8 cellular contexts compared by ENCODE assay signal in genomic region chr15:65818927-65819562, GRCh38. TPM values are rescaled to one million over a fixed set of nuclear protein-coding genes. Genes with fewer than 3 reads are reported as not detected.
A peak's percentile ranks its signal among the peaks of the same experiment; 100 is the strongest.
DNase-seq lines count a peak whose midpoint lies in the region; ATAC-seq and TF ChIP-seq lines count a peak whose summit lies in the region.

No MANE protein-coding gene starts in this region.

- POLR2A ChIA-PET in activated naive CD8-positive, alpha-beta T cell treated with anti-CD3 and anti-CD28 coated beads, Interleukin-2, amount 10 ng/mL, durations not matched to agents 7 days and 5 days (lab: Charles Lee) = interaction anchor here (0.5 to 4.9 kb wide), 11 partner anchors 8 to 537 kb away, joined by 3 to 84 read pairs (median 4); partner anchors contain the start of genes DENND4A and RAB11A
- POLR2A ChIA-PET in PC-9 (lab: Charles Lee; ENCODE audit: unreplicated experiment) = no interaction called here

- H3K36me3 Mint-ChIP-seq in CD14-positive monocyte (no peaks in the 10 kb centered on the region), progenitor cell of endocrine pancreas (ENCODE audit: insufficient read depth) (no peaks in the 10 kb centered on the region)
- H3K36me3 Mint-ChIP-seq in activated naive CD8-positive, alpha-beta T cell treated with anti-CD3 and anti-CD28 coated beads, Interleukin-2, amount 10 ng/mL, durations not matched to agents 7 days and 5 days = peaks cover 1% of the 10 kb centered on the region

- no peaks in the 10 kb centered on the region for H3K79me2 ChIP-seq in PC-9 (ENCODE audit: low read depth)

- peak; percentile 73 for ATAC-seq in GM19395 (IDR thresholded peaks at IDR 0.05; ENCODE audit: unreplicated experiment)
- ATAC-seq in HG03469 (IDR thresholded peaks at IDR 0.05; ENCODE audit: unreplicated experiment) = peak; percentile 59
- ATAC-seq in activated naive CD8-positive, alpha-beta T cell treated with anti-CD3 and anti-CD28 coated beads, Interleukin-2, amount 10 ng/mL, durations not matched to agents 7 days and 5 days (ENCODE audit: low read depth) = peak; percentile 85
- ATAC-seq in stimulated activated naive CD8-positive, alpha-beta T cell treated with anti-CD3 and anti-CD28 coated beads, Interleukin-15, amount 100 ng/mL, for 72 hours = peak; percentile 91

- intact Hi-C loops in CD14-positive monocyte (cut with micrococcal nuclease) (loop anchor here in 1 of 2 donors (2.0 kb wide), 2 partner anchors 14 to 26 kb away; partner anchors contain the start of gene DENND4A), PC-9 (cut with micrococcal nuclease; ENCODE audit: unreplicated experiment) (no loop called here)

- H3K27me3 Mint-ChIP-seq in CD14-positive monocyte (ENCODE audit: low read depth in 3 of 3) = peaks cover 0 to 4% (median 0%) of the 10 kb centered on the region in 3 donors
- no peaks in the 10 kb centered on the region for H3K27me3 Mint-ChIP-seq in activated naive CD8-positive, alpha-beta T cell treated with anti-CD3 and anti-CD28 coated beads, Interleukin-2, amount 10 ng/mL, durations not matched to agents 7 days and 5 days
- H3K27me3 Mint-ChIP-seq in stimulated activated naive CD8-positive, alpha-beta T cell treated with anti-CD3 and anti-CD28 coated beads, Interleukin-15, amount 100 ng/mL, for 72 hours = no peaks in the 10 kb centered on the region
- no peaks in the 10 kb centered on the region for H3K27me3 Mint-ChIP-seq in progenitor cell of endocrine pancreas

- H2AFZ ChIP-seq in PC-9 = no peak overlapping the region

- TF ChIP-seq CTCF in CD14-positive monocyte (IDR thresholded peaks at IDR 0.05) (no peak), PC-9 (conservative IDR thresholded peaks at IDR 0.05) (no peak), progenitor cell of endocrine pancreas (IDR thresholded peaks at IDR 0.05; ENCODE audit: unreplicated experiment) (no peak)

- no peaks in the 10 kb centered on the region for H3K27me3 ChIP-seq in PC-9 (ENCODE audit: insufficient read depth, low read depth)

- CTCF ChIA-PET in PC-9 (lab: Charles Lee) = no interaction called here

- DNase-seq in CD14-positive monocyte (ENCODE audit: low spot score) (no peak), PC-9 (no peak), NCI-H128 (lab: John Stamatoyannopoulos, UW; ENCODE audit: unreplicated experiment) (no peak), progenitor cell of endocrine pancreas (ENCODE audit: low spot score, unreplicated experiment) (no peak)
- DNase-seq in activated naive CD8-positive, alpha-beta T cell treated with anti-CD3 and anti-CD28 coated beads, Interleukin-2, amount 10 ng/mL, durations not matched to agents 7 days and 5 days = no peak
- no peak for DNase-seq in stimulated activated naive CD8-positive, alpha-beta T cell treated with anti-CD3 and anti-CD28 coated beads, Interleukin-15, amount 100 ng/mL, for 72 hours

- no peaks in the 10 kb centered on the region for H3K36me3 ChIP-seq in PC-9 (ENCODE audit: low read depth)

- H4K20me1 ChIP-seq in PC-9 (ENCODE audit: insufficient read depth) = no peaks in the 10 kb centered on the region

- no TSS peak for BruUV-seq in PC-9 (replicated peaks; lab: Mats Ljungman, UMichigan)

- H3K27ac ChIP-seq in PC-9 = no peak overlapping the region

- H3K4me3 Mint-ChIP-seq in CD14-positive monocyte = peak overlapping the region in 1 of 2 donors; percentile 70
- peak overlapping the region; percentile 66 for H3K4me3 Mint-ChIP-seq in activated naive CD8-positive, alpha-beta T cell treated with anti-CD3 and anti-CD28 coated beads, Interleukin-2, amount 10 ng/mL, durations not matched to agents 7 days and 5 days
- peak overlapping the region; percentile 79 to 80 for H3K4me3 Mint-ChIP-seq in stimulated activated naive CD8-positive, alpha-beta T cell treated with anti-CD3 and anti-CD28 coated beads, Interleukin-15, amount 100 ng/mL, for 72 hours
- H3K4me3 Mint-ChIP-seq in progenitor cell of endocrine pancreas (ENCODE audit: low read depth) = no peak overlapping the region

- peaks cover 32% of the 10 kb centered on the region for H3K4me1 Mint-ChIP-seq in CD14-positive monocyte
- H3K4me1 Mint-ChIP-seq in activated naive CD8-positive, alpha-beta T cell treated with anti-CD3 and anti-CD28 coated beads, Interleukin-2, amount 10 ng/mL, durations not matched to agents 7 days and 5 days = peaks cover 43% of the 10 kb centered on the region
- peaks cover 81% of the 10 kb centered on the region for H3K4me1 Mint-ChIP-seq in stimulated activated naive CD8-positive, alpha-beta T cell treated with anti-CD3 and anti-CD28 coated beads, Interleukin-15, amount 100 ng/mL, for 72 hours
- H3K4me1 Mint-ChIP-seq in progenitor cell of endocrine pancreas (ENCODE audit: low read depth) = peaks cover under 1% of the 10 kb centered on the region

- H3F3A ChIP-seq in PC-9 (ENCODE audit: insufficient read depth, low read depth) = 0 out of 2 replicates have a peak, but pooled peaks cover under 1% of the 10 kb centered on the region

- no peak overlapping the region for H3K4me3 ChIP-seq in PC-9

- H3K4me2 ChIP-seq in PC-9 = no peak overlapping the region

- no peaks in the 10 kb centered on the region for H3K9me2 ChIP-seq in PC-9 (ENCODE audit: insufficient read depth)

- no peaks in the 10 kb centered on the region for H3K9me3 ChIP-seq in PC-9 (ENCODE audit: insufficient read depth, low read depth)

- peaks cover 0 to 3% (median 0%) of the 10 kb centered on the region in 7 donors for H3K9me3 Mint-ChIP-seq in CD14-positive monocyte
- peaks cover under 1% of the 10 kb centered on the region for H3K9me3 Mint-ChIP-seq in activated naive CD8-positive, alpha-beta T cell treated with anti-CD3 and anti-CD28 coated beads, Interleukin-2, amount 10 ng/mL, durations not matched to agents 7 days and 5 days
- no peaks in the 10 kb centered on the region for H3K9me3 Mint-ChIP-seq in stimulated activated naive CD8-positive, alpha-beta T cell treated with anti-CD3 and anti-CD28 coated beads, Interleukin-15, amount 100 ng/mL, for 72 hours
- H3K9me3 Mint-ChIP-seq in progenitor cell of endocrine pancreas (ENCODE audit: low read depth) = no peaks in the 10 kb centered on the region

- H3K27ac Mint-ChIP-seq in CD14-positive monocyte (peak overlapping the region; percentile 93 to 97 (median 95)), progenitor cell of endocrine pancreas (no peak overlapping the region)
- H3K27ac Mint-ChIP-seq in activated naive CD8-positive, alpha-beta T cell treated with anti-CD3 and anti-CD28 coated beads, Interleukin-2, amount 10 ng/mL, durations not matched to agents 7 days and 5 days = peak overlapping the region; percentile 85
- H3K27ac Mint-ChIP-seq in stimulated activated naive CD8-positive, alpha-beta T cell treated with anti-CD3 and anti-CD28 coated beads, Interleukin-15, amount 100 ng/mL, for 72 hours = peak overlapping the region; percentile 97

- H3K4me1 ChIP-seq in PC-9 (replicated peaks; ENCODE audit: insufficient read depth) = no peaks in the 10 kb centered on the region

RNA-seq across cellular contexts. Expression of gene DENND4A, which starts 27.0 kb away (rescaled TPM):
- 1 to 10 TPM; 4.6 to 6.9 TPM for polyA plus RNA-seq in CD14-positive monocyte
- total RNA-seq in activated naive CD8-positive, alpha-beta T cell treated with anti-CD3 and anti-CD28 coated beads, Interleukin-2, amount 10 ng/mL, durations not matched to agents 7 days and 5 days = 10 to 100 TPM; 50.4 to 56.7 TPM
- total RNA-seq in PC-9 (2021) = 12.6 and 16.3 TPM in 2 replicates
- total RNA-seq in progenitor cell of endocrine pancreas = 17.5 and 17.9 TPM in 2 replicates

RNA-seq across cellular contexts. Expression of gene RAB11A, which starts 50.2 kb away (rescaled TPM):
- 100 to 1,000 TPM; 300 to 310 TPM for polyA plus RNA-seq in CD14-positive monocyte
- total RNA-seq in activated naive CD8-positive, alpha-beta T cell treated with anti-CD3 and anti-CD28 coated beads, Interleukin-2, amount 10 ng/mL, durations not matched to agents 7 days and 5 days = 100 to 1,000 TPM; 141 to 151 TPM
- total RNA-seq in PC-9 (2021) = 186 and 233 TPM in 2 replicates
- total RNA-seq in progenitor cell of endocrine pancreas = 220 and 234 TPM in 2 replicates
